8 cellular contexts compared by ENCODE assay signal in the genomic region with DNA sequence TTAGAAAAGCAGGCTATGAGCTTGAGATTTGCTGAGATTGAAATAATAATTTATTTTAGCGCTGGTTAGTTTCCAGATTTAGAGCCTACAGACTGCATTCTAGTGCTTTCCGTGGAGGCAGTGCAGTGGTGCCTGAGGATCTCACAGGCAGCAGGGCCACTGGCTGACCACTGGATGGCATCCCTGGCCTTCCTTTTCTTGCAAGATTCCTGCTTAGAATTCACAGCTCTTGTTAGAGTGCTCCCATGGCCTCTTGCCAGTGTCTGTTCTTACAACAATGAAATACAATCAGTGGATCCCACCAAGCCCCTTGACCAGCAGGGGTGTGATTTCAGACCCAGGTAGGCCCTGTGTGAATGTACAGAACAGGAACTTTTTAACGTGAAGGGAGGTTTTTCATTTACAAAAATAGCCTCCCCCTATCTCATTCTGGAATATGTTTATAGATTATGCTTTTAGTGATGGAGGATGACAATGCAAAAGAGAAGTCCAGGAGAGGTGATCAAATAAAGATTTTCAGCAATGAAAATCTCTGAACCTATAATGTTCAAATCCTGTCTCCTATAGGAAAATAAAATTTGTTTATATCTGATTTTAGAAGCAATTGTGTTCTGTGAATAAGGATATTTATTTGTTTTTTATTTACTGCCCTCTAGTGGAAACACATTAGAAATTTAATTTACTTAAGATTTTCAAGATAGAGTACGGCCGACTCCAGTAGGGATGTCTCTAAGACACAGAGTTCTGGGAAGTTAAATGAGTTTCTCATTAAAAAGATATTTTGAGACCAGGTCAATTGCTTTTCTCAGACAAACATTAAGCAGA.
DNase-seq lines count a peak whose midpoint lies in the region; ATAC-seq and TF ChIP-seq lines count a peak whose summit lies in the region.

No MANE protein-coding gene starts in this region.

- no peaks in the 10 kb centered on the region for H3K27me3 ChIP-seq in SU-DHL-6 (ENCODE audit: low read length)
- no peaks in the 10 kb centered on the region for H3K27me3 ChIP-seq in iPS DF 6.9 (ENCODE audit: control insufficient read depth, insufficient read depth, low read length)
- H3K27me3 ChIP-seq in esophagus squamous epithelium = no peaks in the 10 kb centered on the region

- H2AFZ ChIP-seq in SU-DHL-6 (ENCODE audit: low read depth, low read length, severe bottlenecking) = no peak overlapping the region

- H3K9me3 Mint-ChIP-seq in HFFc6 = peaks cover 16% of the 10 kb centered on the region
- H3K9me3 Mint-ChIP-seq in activated T-helper 2 cell treated with anti-CD3 and anti-CD28 coated beads, Interferon-gamma antibody, Interleukin-2, Interleukin-4, amounts not matched to agents 10 μg/mL and 5 μg/mL and 100 μg/mL, durations not matched to agents 14 hours and 24 hours and 36 hours = no peaks in the 10 kb centered on the region

- peak; percentile 10 for DNase-seq in AG08395 (ENCODE audit: low spot score)
- no peak for DNase-seq in HFFc6
- peak; percentile 18 for DNase-seq in iPS DF 6.9 (ENCODE audit: low read depth, low spot score)
- DNase-seq in activated T-helper 2 cell treated with anti-CD3 and anti-CD28 coated beads, Interferon-gamma antibody, Interleukin-2, Interleukin-4, amounts not matched to agents 10 μg/mL and 5 μg/mL and 100 μg/mL, durations not matched to agents 14 hours and 24 hours and 36 hours (ENCODE audit: low spot score) = no peak
- DNase-seq in esophagus squamous epithelium (lab: John Stamatoyannopoulos, UW) = no peak
- no peak for DNase-seq in amniotic stem cell (lab: John Stamatoyannopoulos, UW)

- no peak for ATAC-seq in GM21529 (IDR thresholded peaks at IDR 0.05; ENCODE audit: unreplicated experiment)

- TF ChIP-seq CTCF in HFFc6 (IDR thresholded peaks at IDR 0.05) = peak; percentile 69
- TF ChIP-seq CTCF in SU-DHL-6 (IDR thresholded peaks at IDR 0.05; ENCODE audit: insufficient read depth, low read length, poor library complexity, severe bottlenecking) = peak; percentile 17
- peak in 1 of 6 experiments; percentile 14 for TF ChIP-seq CTCF in esophagus squamous epithelium (IDR thresholded peaks at IDR 0.05)

- H3K4me2 ChIP-seq in SU-DHL-6 (ENCODE audit: low read depth, low read length, poor library complexity, severe bottlenecking) = no peak overlapping the region

- no peak overlapping the region for H3K27ac Mint-ChIP-seq in HFFc6
- H3K27ac Mint-ChIP-seq in activated T-helper 2 cell treated with anti-CD3 and anti-CD28 coated beads, Interferon-gamma antibody, Interleukin-2, Interleukin-4, amounts not matched to agents 10 μg/mL and 5 μg/mL and 100 μg/mL, durations not matched to agents 14 hours and 24 hours and 36 hours = no peak overlapping the region

- intact Hi-C loops in activated T-helper 2 cell treated with anti-CD3 and anti-CD28 coated beads, Interferon-gamma antibody, Interleukin-2, Interleukin-4, amounts not matched to agents 10 μg/mL and 5 μg/mL and 100 μg/mL, durations not matched to agents 14 hours and 24 hours and 36 hours (cut with micrococcal nuclease) = no loop called here
- intact Hi-C loops in esophagus squamous epithelium (cut with DNase I) = no loop called here

- H3K27ac ChIP-seq in SU-DHL-6 (ENCODE audit: low read depth, low read length) (no peak overlapping the region), iPS DF 6.9 (ENCODE audit: low read length) (no peak overlapping the region), esophagus squamous epithelium (no peak overlapping the region)

- no peaks in the 10 kb centered on the region for H3F3A ChIP-seq in SU-DHL-6 (ENCODE audit: insufficient read depth)

- no peaks in the 10 kb centered on the region for H4K20me1 ChIP-seq in SU-DHL-6 (ENCODE audit: low read depth, low read length)

- no peak overlapping the region for H3K4me3 Mint-ChIP-seq in HFFc6
- no peak overlapping the region for H3K4me3 Mint-ChIP-seq in activated T-helper 2 cell treated with anti-CD3 and anti-CD28 coated beads, Interferon-gamma antibody, Interleukin-2, Interleukin-4, amounts not matched to agents 10 μg/mL and 5 μg/mL and 100 μg/mL, durations not matched to agents 14 hours and 24 hours and 36 hours (ENCODE audit: low read depth)

- H3K36me3 ChIP-seq in SU-DHL-6 (ENCODE audit: low read length) (no peaks in the 10 kb centered on the region), iPS DF 6.9 (ENCODE audit: control insufficient read depth, insufficient read depth, low read length) (no peaks in the 10 kb centered on the region), esophagus squamous epithelium (no peaks in the 10 kb centered on the region)

- H3K27me3 Mint-ChIP-seq in HFFc6 (ENCODE audit: insufficient read depth) = no peaks in the 10 kb centered on the region; the same call in 1 of the 2 replicates
- no peaks in the 10 kb centered on the region for H3K27me3 Mint-ChIP-seq in activated T-helper 2 cell treated with anti-CD3 and anti-CD28 coated beads, Interferon-gamma antibody, Interleukin-2, Interleukin-4, amounts not matched to agents 10 μg/mL and 5 μg/mL and 100 μg/mL, durations not matched to agents 14 hours and 24 hours and 36 hours (ENCODE audit: low read depth)

- no peak for TF ChIP-seq POLR2A in esophagus squamous epithelium (IDR thresholded peaks at IDR 0.05)

- no peak overlapping the region for H3K9ac ChIP-seq in SU-DHL-6 (ENCODE audit: low read length)

- H3K9me3 ChIP-seq in SU-DHL-6 (ENCODE audit: insufficient read depth, low read length) (no peaks in the 10 kb centered on the region), iPS DF 6.9 (ENCODE audit: control insufficient read depth, insufficient read depth, low read length) (peaks cover 1% of the 10 kb centered on the region; the same call in 1 of the 2 replicates), esophagus squamous epithelium (no peaks in the 10 kb centered on the region)

- whole genome bisulfite sequencing in iPS DF 6.9 (ENCODE audit: insufficient coverage, insufficient read length) = no CpG with 5 or more reads among the region's 5 CpGs
- WGBS in esophagus squamous epithelium, 2 donors = 53 to 57% methylated on average over 5 of the region's 5 CpGs

- no peaks in the 10 kb centered on the region for H3K36me3 Mint-ChIP-seq in HFFc6 (ENCODE audit: low read depth)
- H3K36me3 Mint-ChIP-seq in activated T-helper 2 cell treated with anti-CD3 and anti-CD28 coated beads, Interferon-gamma antibody, Interleukin-2, Interleukin-4, amounts not matched to agents 10 μg/mL and 5 μg/mL and 100 μg/mL, durations not matched to agents 14 hours and 24 hours and 36 hours (ENCODE audit: low read depth) = no peaks in the 10 kb centered on the region

- H3K4me1 Mint-ChIP-seq in HFFc6 (ENCODE audit: low read depth) = no peaks in the 10 kb centered on the region
- H3K4me1 Mint-ChIP-seq in activated T-helper 2 cell treated with anti-CD3 and anti-CD28 coated beads, Interferon-gamma antibody, Interleukin-2, Interleukin-4, amounts not matched to agents 10 μg/mL and 5 μg/mL and 100 μg/mL, durations not matched to agents 14 hours and 24 hours and 36 hours (ENCODE audit: low read depth) = no peaks in the 10 kb centered on the region

- no peaks in the 10 kb centered on the region for H3K4me1 ChIP-seq in iPS DF 6.9 (ENCODE audit: control insufficient read depth, insufficient read depth, low read length)
- H3K4me1 ChIP-seq in esophagus squamous epithelium = no peaks in the 10 kb centered on the region

- H3K4me3 ChIP-seq in SU-DHL-6 (ENCODE audit: insufficient read depth, low read length, poor library complexity, severe bottlenecking) (no peak overlapping the region), iPS DF 6.9 (ENCODE audit: low read length) (no peak overlapping the region), esophagus squamous epithelium (no peak overlapping the region)

- H3K9me2 ChIP-seq in SU-DHL-6 (replicated peaks; ENCODE audit: insufficient read depth, low read length) = no peaks in the 10 kb centered on the region

- H3K79me2 ChIP-seq in SU-DHL-6 (ENCODE audit: insufficient read depth, low read length) = no peaks in the 10 kb centered on the region

Comparison
In these comparisons a context has a peak if more than half of its experiments do, and no peak if none do; other contexts are left out.
1. DNase-seq: peak in AG08395 (single experiment) and iPS DF 6.9 (single experiment); none in HFFc6 (single experiment), activated T-helper 2 cell treated with anti-CD3 and anti-CD28 coated beads, Interferon-gamma antibody, Interleukin-2, Interleukin-4, amounts not matched to agents 10 μg/mL and 5 μg/mL and 100 μg/mL, durations not matched to agents 14 hours and 24 hours and 36 hours (single experiment), esophagus squamous epithelium (single experiment) and amniotic stem cell (single experiment).